8 cellular contexts compared by ENCODE assay signal in genomic region chrX:47191331-47191730, GRCh38. TPM values are rescaled to one million over a fixed set of nuclear protein-coding genes. Genes with fewer than 3 reads are reported as not detected.
DNase-seq lines count a peak whose midpoint lies in the region; ATAC-seq and TF ChIP-seq lines count a peak whose summit lies in the region.

No MANE protein-coding gene starts in this region.

- peak overlapping the region; percentile 93 for H3K27ac Mint-ChIP-seq in activated CD8-positive, alpha-beta memory T cell treated with anti-CD3 and anti-CD28 coated beads, Interleukin-2, amount 10 ng/mL, durations not matched to agents 7 days and 5 days

- POLR2A ChIA-PET in GM10248 (lab: Yijun Ruan, JAX) = interaction anchor here (0.9 to 1.4 kb wide), 2 partner anchors 26 to 42 kb away, joined by 3 read pairs; partner anchors contain the start of gene USP11

- WGBS in esophagus squamous epithelium, 2 donors = 33% methylated on average over 17 of the region's 26 CpGs; no CpG with 5 or more reads in 1 of the 2 donors
- WGBS in prostate gland = 13% methylated on average over 19 of the region's 26 CpGs

- no peaks in the 10 kb centered on the region for H3K9me3 Mint-ChIP-seq in activated CD8-positive, alpha-beta memory T cell treated with anti-CD3 and anti-CD28 coated beads, Interleukin-2, amount 10 ng/mL, durations not matched to agents 7 days and 5 days (ENCODE audit: low read depth)

- TF ChIP-seq POLR2A in esophagus squamous epithelium (IDR thresholded peaks at IDR 0.05) = peak in 1 of 4 donors; percentile 6
- TF ChIP-seq POLR2A in prostate gland (IDR thresholded peaks at IDR 0.05) = no peak

- CTCF ChIA-PET in GM10248 (lab: Yijun Ruan, JAX) = interaction anchor here (1.6 to 2.4 kb wide), 3 partner anchors 26 to 332 kb away, joined by 5 to 13 read pairs (median 13); no protein-coding TSS in a partner anchor
- CTCF ChIA-PET in activated CD8-positive, alpha-beta memory T cell treated with anti-CD3 and anti-CD28 coated beads, Interleukin-2, amount 10 ng/mL, durations not matched to agents 7 days and 5 days (lab: Charles Lee) = interaction anchor here (0.8 to 2.8 kb wide), 5 partner anchors 10 to 332 kb away, joined by 3 to 15 read pairs (median 10); partner anchors contain the start of genes NDUFB11 and RBM10

- H3K4me3 ChIP-seq in esophagus squamous epithelium (peak overlapping the region; percentile 52 to 71 (median 60)), prostate gland (peak overlapping the region; percentile 34 to 36)

- H3K9me3 ChIP-seq in esophagus squamous epithelium (no peaks in the 10 kb centered on the region), prostate gland (no peaks in the 10 kb centered on the region)

- TF ChIP-seq CTCF in GM10248 (IDR thresholded peaks at IDR 0.05; ENCODE audit: control extremely low read depth, extremely low read depth, low read depth, missing control alignments) = no peak
- no peak for TF ChIP-seq CTCF in esophagus squamous epithelium (IDR thresholded peaks at IDR 0.05)
- TF ChIP-seq CTCF in prostate gland (IDR thresholded peaks at IDR 0.05) = no peak

- H3K27ac ChIP-seq in esophagus squamous epithelium = peak overlapping the region; percentile 62 to 85 (median 80)
- peak overlapping the region; percentile 45 to 48 for H3K27ac ChIP-seq in prostate gland

- peaks cover 11% of the 10 kb centered on the region for H3K36me3 Mint-ChIP-seq in activated CD8-positive, alpha-beta memory T cell treated with anti-CD3 and anti-CD28 coated beads, Interleukin-2, amount 10 ng/mL, durations not matched to agents 7 days and 5 days

- intact Hi-C loops in esophagus squamous epithelium (cut with DNase I) = no loop called here
- intact Hi-C loops in prostate gland (cut with DNase I) = loop anchor here (5.0 kb wide), 2 partner anchors 176 to 191 kb away; no protein-coding TSS in a partner anchor

- H3K4me3 Mint-ChIP-seq in activated CD8-positive, alpha-beta memory T cell treated with anti-CD3 and anti-CD28 coated beads, Interleukin-2, amount 10 ng/mL, durations not matched to agents 7 days and 5 days = peak overlapping the region; percentile 84

- H3K27me3 Mint-ChIP-seq in activated CD8-positive, alpha-beta memory T cell treated with anti-CD3 and anti-CD28 coated beads, Interleukin-2, amount 10 ng/mL, durations not matched to agents 7 days and 5 days = no peaks in the 10 kb centered on the region

- H3K4me1 ChIP-seq in esophagus squamous epithelium (peaks cover 27 to 50% (median 27%) of the 10 kb centered on the region in 3 donors), prostate gland (replicated peaks) (no peaks in the 10 kb centered on the region)

- DNase-seq in GM10248 (ENCODE audit: extremely low spot score) (peak; percentile 37), NCI-H510A (lab: John Stamatoyannopoulos, UW) (peak; percentile 9), esophagus squamous epithelium (lab: John Stamatoyannopoulos, UW) (no peak), prostate gland (ENCODE audit: low spot score) (no peak), midbrain (lab: John Stamatoyannopoulos, UW) (no peak), NCI-H446 treated with DMSO at 0.1 percent for 48 hours (lab: John Stamatoyannopoulos, UW) (no peak), mucosa of gallbladder (ENCODE audit: low spot score) (no peak)
- DNase-seq in activated CD8-positive, alpha-beta memory T cell treated with anti-CD3 and anti-CD28 coated beads, Interleukin-2, amount 10 ng/mL, durations not matched to agents 7 days and 5 days = peak; percentile 73

- H3K27me3 ChIP-seq in esophagus squamous epithelium = no peaks in the 10 kb centered on the region
- H3K27me3 ChIP-seq in prostate gland (replicated peaks; ENCODE audit: insufficient read depth) = no peaks in the 10 kb centered on the region

- H3K36me3 ChIP-seq in esophagus squamous epithelium = peaks cover 0 to 9% (median 2%) of the 10 kb centered on the region in 3 donors
- no peaks in the 10 kb centered on the region for H3K36me3 ChIP-seq in prostate gland

- peak; percentile 3 for ATAC-seq in activated CD8-positive, alpha-beta memory T cell treated with anti-CD3 and anti-CD28 coated beads, Interleukin-2, amount 10 ng/mL, durations not matched to agents 7 days and 5 days

- H3K4me1 Mint-ChIP-seq in activated CD8-positive, alpha-beta memory T cell treated with anti-CD3 and anti-CD28 coated beads, Interleukin-2, amount 10 ng/mL, durations not matched to agents 7 days and 5 days = peaks cover 38% of the 10 kb centered on the region

RNA-seq across cellular contexts. Expression of gene UBA1, which starts 2.3 kb away (rescaled TPM):
- 100 to 1,000 TPM; 177 to 204 TPM for total RNA-seq in activated CD8-positive, alpha-beta memory T cell treated with anti-CD3 and anti-CD28 coated beads, Interleukin-2, amount 10 ng/mL, durations not matched to agents 7 days and 5 days
- total RNA-seq in esophagus squamous epithelium (100 to 1,000 TPM; 126 to 238 (median 153) TPM), prostate gland (100 to 1,000 TPM; 185 to 286 TPM), mucosa of gallbladder (252 TPM)

RNA-seq across cellular contexts. Expression of gene CDK16, which starts 27.1 kb away (rescaled TPM):
- 10 to 100 TPM; 61.4 to 80.6 TPM for total RNA-seq in activated CD8-positive, alpha-beta memory T cell treated with anti-CD3 and anti-CD28 coated beads, Interleukin-2, amount 10 ng/mL, durations not matched to agents 7 days and 5 days
- total RNA-seq in esophagus squamous epithelium (100 to 1,000 TPM in 2 of 4 donors, 10 to 100 TPM in 2; 78.1 to 115 (median 99.4) TPM), prostate gland (100 to 1,000 TPM in 1 of 2 donors, 10 to 100 TPM in 1; 63.5 to 173 TPM), mucosa of gallbladder (80.9 TPM)

RNA-seq across cellular contexts. Expression of gene USP11, which starts 41.5 kb away (rescaled TPM):
- 10 to 100 TPM; 54.8 to 72.7 TPM for total RNA-seq in activated CD8-positive, alpha-beta memory T cell treated with anti-CD3 and anti-CD28 coated beads, Interleukin-2, amount 10 ng/mL, durations not matched to agents 7 days and 5 days
- total RNA-seq in esophagus squamous epithelium (10 to 100 TPM in 3 of 4 donors, 1 to 10 TPM in 1; 6.6 to 26.9 (median 21.3) TPM), prostate gland (100 to 1,000 TPM in 1 of 2 donors, 10 to 100 TPM in 1; 43.3 to 124 TPM), mucosa of gallbladder (59.0 TPM)

RNA-seq across cellular contexts. Expression of gene RBM10, which starts 46.3 kb away (rescaled TPM):
- 10 to 100 TPM; 64.9 to 65.6 TPM for total RNA-seq in activated CD8-positive, alpha-beta memory T cell treated with anti-CD3 and anti-CD28 coated beads, Interleukin-2, amount 10 ng/mL, durations not matched to agents 7 days and 5 days
- total RNA-seq in esophagus squamous epithelium (10 to 100 TPM; 28.1 to 35.6 (median 28.6) TPM), prostate gland (10 to 100 TPM; 45.0 to 49.0 TPM), mucosa of gallbladder (47.6 TPM)

RNA-seq across cellular contexts. Expression of gene NDUFB11, which starts 46.8 kb away (rescaled TPM):
- 10 to 100 TPM; 82.7 to 97.6 TPM for total RNA-seq in activated CD8-positive, alpha-beta memory T cell treated with anti-CD3 and anti-CD28 coated beads, Interleukin-2, amount 10 ng/mL, durations not matched to agents 7 days and 5 days
- total RNA-seq in esophagus squamous epithelium (10 to 100 TPM; 41.4 to 74.6 (median 59.8) TPM), prostate gland (100 to 1,000 TPM in 1 of 2 donors, 10 to 100 TPM in 1; 85.3 to 131 TPM), mucosa of gallbladder (77.4 TPM)

Comparison
In these comparisons a context has a peak if more than half of its experiments do, and no peak if none do; other contexts are left out.
1. DNase-seq: peak in GM10248 (single experiment), NCI-H510A (single experiment) and activated CD8-positive, alpha-beta memory T cell treated with anti-CD3 and anti-CD28 coated beads, Interleukin-2, amount 10 ng/mL, durations not matched to agents 7 days and 5 days (single experiment); none in esophagus squamous epithelium (single experiment), prostate gland (single experiment), midbrain (single experiment), NCI-H446 treated with DMSO at 0.1 percent for 48 hours (single experiment) and mucosa of gallbladder (single experiment).